8 cellular contexts compared by ENCODE assay signal in the genomic region with DNA sequence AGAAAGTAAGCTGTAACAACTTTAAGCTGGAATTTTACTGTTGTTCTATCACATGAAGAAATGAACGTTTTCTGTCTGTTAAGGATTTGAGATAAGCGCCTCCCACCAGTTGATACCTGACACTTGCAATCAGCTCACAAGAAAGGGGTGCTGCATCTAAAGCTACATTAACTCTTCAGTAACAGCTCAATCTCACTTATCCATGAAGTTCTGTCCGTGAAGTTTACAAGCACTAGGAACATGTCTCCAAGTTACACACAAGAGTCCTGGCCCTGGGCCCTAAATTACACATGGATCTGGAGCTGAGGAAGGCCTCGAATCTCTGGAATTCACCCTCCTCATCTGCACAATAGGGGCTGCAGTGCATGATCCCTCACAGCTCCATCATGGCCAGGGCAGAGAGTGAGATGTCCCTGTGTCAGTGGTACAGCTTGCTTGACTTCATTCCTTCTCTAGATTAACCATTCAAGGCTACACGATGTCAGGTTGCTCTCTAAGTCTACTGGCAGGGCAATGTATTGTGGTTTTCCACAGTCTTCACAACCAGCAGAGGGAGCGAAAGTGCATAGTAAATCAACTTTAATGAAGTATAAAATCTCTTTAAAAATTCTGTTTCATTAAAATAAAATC.
DNase-seq lines count a peak whose midpoint lies in the region; TF ChIP-seq lines count a peak whose summit lies in the region.

No MANE protein-coding gene starts in this region.

- H3K27me3 ChIP-seq in SJCRH30 (no peaks in the 10 kb centered on the region), cardiac muscle cell (no peaks in the 10 kb centered on the region)

- peak; percentile 57 for TF ChIP-seq CTCF in cardiac muscle cell (IDR thresholded peaks at IDR 0.05; ENCODE audit: low read depth, low read length)
- TF ChIP-seq CTCF in type B pancreatic cell (conservative IDR thresholded peaks at IDR 0.05) = peak; percentile 60
- no peak for TF ChIP-seq CTCF in coronary artery (IDR thresholded peaks at IDR 0.05)

- H3K27me3 Mint-ChIP-seq in type B pancreatic cell = peaks cover 3% of the 10 kb centered on the region

- no peaks in the 10 kb centered on the region for H3K9me3 Mint-ChIP-seq in type B pancreatic cell

- H3K27ac Mint-ChIP-seq in type B pancreatic cell = peak overlapping the region; percentile 66

- no peaks in the 10 kb centered on the region for H3K36me3 Mint-ChIP-seq in type B pancreatic cell

- no peaks in the 10 kb centered on the region for H3K36me3 ChIP-seq in SJCRH30
- H3K36me3 ChIP-seq in cardiac muscle cell = no peaks in the 10 kb centered on the region

- 0 out of 2 replicates have a peak, but pooled peaks cover 4% of the 10 kb centered on the region for H3K9me3 ChIP-seq in SJCRH30 (replicated peaks)
- H3K9me3 ChIP-seq in cardiac muscle cell (ENCODE audit: low read depth) = no peaks in the 10 kb centered on the region

- H3K4me1 ChIP-seq in SJCRH30 (peaks cover 36% of the 10 kb centered on the region), cardiac muscle cell (ENCODE audit: low read depth) (peaks cover 6% of the 10 kb centered on the region)

- H3K27ac ChIP-seq in SJCRH30 (peak overlapping the region; percentile 14; the same call in 1 of the 2 replicates), cardiac muscle cell (no peak overlapping the region), coronary artery (no peak overlapping the region)

- peaks cover 25% of the 10 kb centered on the region for H3K4me1 Mint-ChIP-seq in type B pancreatic cell (ENCODE audit: unreplicated experiment)

- DNase-seq in NCI-H82 (lab: John Stamatoyannopoulos, UW) (peak; percentile 11), NCI-H82 treated with DMSO at 0.1 percent for 48 hours (lab: John Stamatoyannopoulos, UW; ENCODE audit: unreplicated experiment) (no peak), SJCRH30 (peak in 1 of 2 experiments; percentile 42), cardiac muscle cell (ENCODE audit: low read depth in 1 of 2, low spot score in 1 of 2) (peak; percentile 26 to 77), type B pancreatic cell (ENCODE audit: extremely low spot score, unreplicated experiment) (no peak), coronary artery (ENCODE audit: low spot score) (no peak), putamen (ENCODE audit: low spot score) (no peak)
- DNase-seq in activated CD4-positive, alpha-beta T cell treated with anti-CD3 and anti-CD28 coated beads for 48 hours = no peak

- H3K4me3 ChIP-seq in SJCRH30 (no peak overlapping the region), cardiac muscle cell (no peak overlapping the region), coronary artery (no peak overlapping the region)

- H3K4me3 Mint-ChIP-seq in type B pancreatic cell = no peak overlapping the region

Comparison
In these comparisons a context has a peak if more than half of its experiments do, and no peak if none do; other contexts are left out.
1. DNase-seq: peak in NCI-H82 (single experiment) and cardiac muscle cell (2 of 2); none in NCI-H82 treated with DMSO at 0.1 percent for 48 hours (single experiment), type B pancreatic cell (single experiment), activated CD4-positive, alpha-beta T cell treated with anti-CD3 and anti-CD28 coated beads for 48 hours (single experiment), coronary artery (single experiment) and putamen (single experiment).